In the genomic region with DNA sequence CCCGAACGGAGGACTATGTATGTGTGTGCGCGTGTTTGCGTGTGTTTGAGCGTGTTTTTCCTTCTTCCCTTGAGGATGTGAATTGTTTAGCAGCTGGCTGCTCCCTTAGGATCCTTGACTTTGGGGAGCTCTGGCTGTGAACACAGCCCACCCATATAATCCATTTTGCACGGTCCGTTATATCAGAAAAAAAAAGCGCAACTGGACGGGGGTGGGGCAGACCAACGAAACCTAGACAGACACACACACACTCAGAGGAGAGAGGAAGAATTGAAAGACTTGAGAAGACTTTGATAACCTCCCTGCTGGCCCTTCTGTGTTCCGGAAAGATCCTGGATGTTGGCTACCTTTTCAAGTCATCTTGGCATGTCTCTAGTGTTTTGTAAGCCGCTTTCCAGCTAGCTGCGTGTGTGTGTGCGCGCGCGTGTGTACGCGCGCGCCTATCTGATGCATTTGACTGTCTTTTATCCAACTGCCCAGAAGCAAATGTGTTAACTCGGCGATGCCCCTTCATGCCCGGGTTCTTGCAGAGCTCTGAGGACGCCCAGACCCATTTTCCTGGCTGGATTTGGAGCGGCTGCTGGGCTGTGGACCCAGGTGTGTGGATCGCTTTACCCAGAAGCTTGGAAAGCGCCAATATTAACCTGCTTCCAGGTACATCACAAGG, we compare ENCODE assay signal across 7 cellular contexts. TPM values are rescaled to one million over a fixed set of nuclear protein-coding genes. Genes with fewer than 3 reads are reported as not detected.
A peak's percentile ranks its signal among the peaks of the same experiment; 100 is the strongest.
DNase-seq lines count a peak whose midpoint lies in the region; ATAC-seq, FAIRE-seq and TF ChIP-seq lines count a peak whose summit lies in the region.

No MANE protein-coding gene starts in this region.

- no peak for ATAC-seq in naive thymus-derived CD4-positive, alpha-beta T cell
- ATAC-seq in GM18498 (IDR thresholded peaks at IDR 0.05; ENCODE audit: unreplicated experiment) (no peak), HG02852 (IDR thresholded peaks at IDR 0.05; ENCODE audit: unreplicated experiment) (no peak)

- no CpG with 5 or more reads among the region's 29 CpGs for WGBS in H9 (ENCODE audit: extremely low coverage, insufficient read length, low lambda C conversion rate)

- TF ChIP-seq CTCF in H9 (conservative IDR thresholded peaks at IDR 0.05) = no peak

- POLR2A ChIA-PET in naive thymus-derived CD4-positive, alpha-beta T cell (lab: Charles Lee) = no interaction called here

- DNase-seq in H9 = no peak
- peak; percentile 2 for DNase-seq in NCI-H510A (lab: John Stamatoyannopoulos, UW)
- DNase-seq in naive thymus-derived CD4-positive, alpha-beta T cell = no peak
- DNase-seq in HTR-8/SVneo (ENCODE audit: insufficient read length, low spot score) = no peak

- H3K14ac ChIP-seq in H9 (ENCODE audit: insufficient read depth, low read length) = no peak overlapping the region; the same call in 1 of the 2 replicates

- no peak overlapping the region for H3K4ac ChIP-seq in H9 (ENCODE audit: low read depth, low read length)

- H3K4me3 Mint-ChIP-seq in H9 = peak overlapping the region; percentile 76 to 92
- peak overlapping the region; percentile 48 to 81 (median 73) for H3K4me3 Mint-ChIP-seq in naive thymus-derived CD4-positive, alpha-beta T cell

- H2BK15ac ChIP-seq in H9 (ENCODE audit: low read depth, low read length) = no peak overlapping the region

- no peak overlapping the region for H3K56ac ChIP-seq in H9 (ENCODE audit: insufficient read length, low read depth, low read length)

- H3K27ac Mint-ChIP-seq in H9 = no peak overlapping the region
- no peak overlapping the region for H3K27ac Mint-ChIP-seq in naive thymus-derived CD4-positive, alpha-beta T cell

- H4K91ac ChIP-seq in H9 (ENCODE audit: insufficient read length, low read depth, low read length) = no peak overlapping the region

- no peak overlapping the region for H4K8ac ChIP-seq in H9 (replicated peaks; ENCODE audit: insufficient read length, low read depth, low read length)

- H3K36me3 Mint-ChIP-seq in H9 (ENCODE audit: insufficient read depth in 1 of 3, low read depth in 3 of 3) = no peaks in the 10 kb centered on the region
- peaks cover 0 to 5% (median 0%) of the 10 kb centered on the region in 5 donors for H3K36me3 Mint-ChIP-seq in naive thymus-derived CD4-positive, alpha-beta T cell

- H3K27me3 ChIP-seq in H9 (ENCODE audit: insufficient read depth, low read length) (peaks cover 22% of the 10 kb centered on the region), duodenal mucosa (ENCODE audit: control insufficient read depth in 1 of 2, insufficient read depth in 2 of 2, low read length in 2 of 2) (peaks cover 56 to 66% of the 10 kb centered on the region in 2 donors)
- peaks cover 0 to 13% of the 10 kb centered on the region in 2 donors for H3K27me3 ChIP-seq in naive thymus-derived CD4-positive, alpha-beta T cell (ENCODE audit: control insufficient read depth in 2 of 2, insufficient read depth in 2 of 2, low read length in 2 of 2)

- no peaks in the 10 kb centered on the region for H4K20me1 ChIP-seq in H9 (ENCODE audit: control insufficient read depth, insufficient read depth, insufficient read length)

- intact Hi-C loops in naive thymus-derived CD4-positive, alpha-beta T cell (cut with micrococcal nuclease) = loop anchor here in 1 of 2 donors (10.0 kb wide), 1 partner anchor 1622 kb away; no protein-coding TSS in a partner anchor

- H2AFZ ChIP-seq in H9 (ENCODE audit: low read length) = no peak overlapping the region

- no peaks in the 10 kb centered on the region for H3K36me3 ChIP-seq in duodenal mucosa (ENCODE audit: control insufficient read depth in 1 of 2, insufficient read depth in 2 of 2, low read length in 2 of 2)
- H3K36me3 ChIP-seq in naive thymus-derived CD4-positive, alpha-beta T cell (ENCODE audit: control insufficient read depth in 2 of 3, insufficient read depth in 3 of 3, low read length in 3 of 3) = no peaks in the 10 kb centered on the region

- H3K18ac ChIP-seq in H9 (ENCODE audit: insufficient read length, low read depth, low read length) = no peak overlapping the region

- H3K9me3 ChIP-seq in H9 (ENCODE audit: control insufficient read depth, low read depth, low read length) (no peaks in the 10 kb centered on the region), duodenal mucosa (ENCODE audit: control insufficient read depth in 1 of 2, low read length in 2 of 2) (no peaks in the 10 kb centered on the region)
- H3K9me3 ChIP-seq in naive thymus-derived CD4-positive, alpha-beta T cell (ENCODE audit: control insufficient read depth in 2 of 3, low read length in 3 of 3) = no peaks in the 10 kb centered on the region

- CTCF ChIA-PET in naive thymus-derived CD4-positive, alpha-beta T cell (lab: Charles Lee) = no interaction called here

- no peaks in the 10 kb centered on the region for H3K79me2 ChIP-seq in H9 (ENCODE audit: insufficient read depth, low read length)

- H3K27me3 Mint-ChIP-seq in H9 (ENCODE audit: low read depth) = peaks cover 74% of the 10 kb centered on the region
- peaks cover 78 to 89% (median 78%) of the 10 kb centered on the region in 5 donors for H3K27me3 Mint-ChIP-seq in naive thymus-derived CD4-positive, alpha-beta T cell

- peak overlapping the region; percentile 97 for H3K4me2 ChIP-seq in H9 (ENCODE audit: insufficient read depth, insufficient read length, low read length)

- FAIRE-seq in HTR-8/SVneo (lab: Jason Lieb, UNC) = no peak

- H3K79me1 ChIP-seq in H9 (ENCODE audit: insufficient read depth, low read depth, low read length, poor library complexity, severe bottlenecking) = no peaks in the 10 kb centered on the region

- H2BK120ac ChIP-seq in H9 (ENCODE audit: low read depth, low read length, poor library complexity, severe bottlenecking) = no peak overlapping the region

- no peaks in the 10 kb centered on the region; a peak in 1 of 5 replicates for H3K9me3 Mint-ChIP-seq in H9
- H3K9me3 Mint-ChIP-seq in naive thymus-derived CD4-positive, alpha-beta T cell = peaks cover 0 to 4% (median 0%) of the 10 kb centered on the region in 11 donors

- no peak overlapping the region for H3K9ac ChIP-seq in H9 (ENCODE audit: extremely low read depth, insufficient read length, low read length)
- H3K9ac ChIP-seq in duodenal mucosa (ENCODE audit: low read depth in 1 of 2, low read length in 2 of 2) = no peak overlapping the region

- H4K5ac ChIP-seq in H9 (ENCODE audit: insufficient read length, low read depth, low read length) = no peak overlapping the region

- H3K23me2 ChIP-seq in H9 (ENCODE audit: insufficient read length, low read depth, low read length, poor library complexity, severe bottlenecking) = peaks cover 49% of the 10 kb centered on the region

- peaks cover 47 to 53% of the 10 kb centered on the region in 2 experiments for H3K4me1 Mint-ChIP-seq in H9
- peaks cover 10 to 50% (median 39%) of the 10 kb centered on the region in 7 donors for H3K4me1 Mint-ChIP-seq in naive thymus-derived CD4-positive, alpha-beta T cell

- H3K4me1 ChIP-seq in H9 (ENCODE audit: insufficient read depth, low read length) = no peaks in the 10 kb centered on the region
- H3K4me1 ChIP-seq in duodenal mucosa (ENCODE audit: control insufficient read depth in 1 of 2, insufficient read depth in 2 of 2, low read length in 2 of 2) = peaks cover 3 to 28% of the 10 kb centered on the region in 2 donors
- peaks cover 0 to 19% of the 10 kb centered on the region in 2 donors for H3K4me1 ChIP-seq in naive thymus-derived CD4-positive, alpha-beta T cell (ENCODE audit: control insufficient read depth in 2 of 2, insufficient read depth in 2 of 2, low read length in 2 of 2)

- H2BK20ac ChIP-seq in H9 (ENCODE audit: low read depth, low read length, poor library complexity, severe bottlenecking) = no peak overlapping the region

- no peak overlapping the region for H3T11ph ChIP-seq in H9 (ENCODE audit: low read length)

- H3K27ac ChIP-seq in H9 (ENCODE audit: insufficient read length, low read depth, low read length) (no peak overlapping the region), duodenal mucosa (ENCODE audit: low read depth, low read length) (no peak overlapping the region)
- no peak overlapping the region for H3K27ac ChIP-seq in naive thymus-derived CD4-positive, alpha-beta T cell (ENCODE audit: low read depth, low read length)

- no peak overlapping the region for H2BK12ac ChIP-seq in H9 (ENCODE audit: insufficient read length, low read depth, low read length)

- no peak overlapping the region for H2BK5ac ChIP-seq in H9 (ENCODE audit: insufficient read length, low read length)

- H3K4me3 ChIP-seq in duodenal mucosa (ENCODE audit: low read depth in 1 of 2, low read length in 2 of 2) = peak overlapping the region; percentile 46 to 55
- peak overlapping the region; percentile 17 for H3K4me3 ChIP-seq in naive thymus-derived CD4-positive, alpha-beta T cell (ENCODE audit: low read length)

- no peak overlapping the region for H3K23ac ChIP-seq in H9 (ENCODE audit: insufficient read length, low read depth, low read length)

- no peak overlapping the region for H2AK5ac ChIP-seq in H9 (ENCODE audit: insufficient read length, low read length)

RNA-seq across cellular contexts. Expression of gene LRFN5, which starts 0.6 kb away (rescaled TPM):
- 1.3 and 3.0 TPM in 2 replicates for total RNA-seq in H9 (2021)
- total RNA-seq in naive thymus-derived CD4-positive, alpha-beta T cell = not detected
- polyA plus RNA-seq in naive thymus-derived CD4-positive, alpha-beta T cell = not detected
